In genomic region chr12:49776413-49776812, GRCh38 we compare ENCODE assay signal across 9 cellular contexts. TPM values are rescaled to one million over a fixed set of nuclear protein-coding genes. Genes with fewer than 3 reads are reported as not detected.
DNase-seq lines count a peak whose midpoint lies in the region; ATAC-seq and TF ChIP-seq lines count a peak whose summit lies in the region.
"Had no signal": no experiment of that assay in that cellular context is flagged by ENCODE, and none has a peak within 500 bp of the region (broad histone marks: within the 10 kb centered on the region; RNA-seq: fewer than 3 reads in every experiment).

No MANE protein-coding gene starts in this region.

- H3K9me3 ChIP-seq in DND-41 (ENCODE audit: insufficient read depth, low read length, severe bottlenecking) (no peaks in the 10 kb centered on the region), esophagus squamous epithelium (no peaks in the 10 kb centered on the region)

- H3K27ac ChIP-seq in DND-41 (ENCODE audit: low read length) (no peak overlapping the region), esophagus squamous epithelium (no peak overlapping the region)

- peak; percentile 83 for ATAC-seq in DND-41 (ENCODE audit: insufficient read depth, low read depth)
- ATAC-seq in HG03432 (IDR thresholded peaks at IDR 0.05; ENCODE audit: unreplicated experiment): peak; percentile 51
- peak; percentile 65 to 83 (median 83) for ATAC-seq in natural killer cell
- no peak for ATAC-seq in GM21526 (IDR thresholded peaks at IDR 0.05; ENCODE audit: low FRiP score, unreplicated experiment)

- no peaks in the 10 kb centered on the region for H3K9me3 Mint-ChIP-seq in natural killer cell
- H3K9me3 Mint-ChIP-seq: central memory CD8-positive, alpha-beta T cell had no signal

- H3K36me3 Mint-ChIP-seq in natural killer cell: no peaks in the 10 kb centered on the region

- H3K36me3 ChIP-seq in DND-41 (ENCODE audit: insufficient read depth, low read length): no peaks in the 10 kb centered on the region
- no peaks in the 10 kb centered on the region for H3K36me3 ChIP-seq in esophagus squamous epithelium

- intact Hi-C loops in esophagus squamous epithelium (cut with DNase I): loop anchor here (5.0 kb wide), 2 partner anchors 61 to 286 kb away; no protein-coding TSS in a partner anchor
- intact Hi-C loops in natural killer cell (cut with micrococcal nuclease): loop anchor here (1.0 kb wide), 1 partner anchor 63 kb away; no protein-coding TSS in a partner anchor

- H3K4me1 Mint-ChIP-seq in natural killer cell: peaks cover 19 to 22% of the 10 kb centered on the region in 2 donors

- peaks cover 3% of the 10 kb centered on the region; the same call in 1 of the 2 replicates for H3K4me1 ChIP-seq in DND-41 (ENCODE audit: insufficient read depth, low read length)
- H3K4me1 ChIP-seq in esophagus squamous epithelium: peaks cover 0 to 22% (median 12%) of the 10 kb centered on the region in 3 donors

- no peak overlapping the region for H3K27ac Mint-ChIP-seq in natural killer cell

- DNase-seq in DND-41 (peak; percentile 50), NOMO-1 treated with dmso at 0.1 percent for 144 hours (lab: John Stamatoyannopoulos, UW; ENCODE audit: unreplicated experiment) (peak; percentile 54), activated T-cell treated with anti-CD3 and anti-CD28 coated beads for 4 hours (peak; percentile 4), esophagus squamous epithelium (lab: John Stamatoyannopoulos, UW) (no peak), natural killer cell (peak; percentile 35), superior temporal gyrus (ENCODE audit: extremely low spot score) (peak; percentile 87)

- TF ChIP-seq POLR2A in esophagus squamous epithelium (IDR thresholded peaks at IDR 0.05): no peak

- peaks cover 14 to 17% of the 10 kb centered on the region in 2 donors for H3K27me3 Mint-ChIP-seq in natural killer cell (ENCODE audit: low read depth in 2 of 2)

- no peak overlapping the region for H2AFZ ChIP-seq in DND-41 (ENCODE audit: low read depth, low read length)

- no peaks in the 10 kb centered on the region for H4K20me1 ChIP-seq in DND-41 (ENCODE audit: insufficient read depth, low read length)

- H3K4me3 ChIP-seq in DND-41 (ENCODE audit: low read depth in 1 of 2, low read length in 2 of 2) (no peak overlapping the region), esophagus squamous epithelium (no peak overlapping the region)

- H3K79me2 ChIP-seq in DND-41 (ENCODE audit: insufficient read depth, low read length): no peaks in the 10 kb centered on the region

- TF ChIP-seq CTCF in DND-41 (IDR thresholded peaks at IDR 0.05; ENCODE audit: borderline replicate concordance, extremely low read depth, low read length, poor library complexity, severe bottlenecking) (peak; percentile 72), esophagus squamous epithelium (IDR thresholded peaks at IDR 0.05) (peak; percentile 46 to 87 (median 84)), natural killer cell (IDR thresholded peaks at IDR 0.05) (peak; percentile 44)

- H3K9ac ChIP-seq in DND-41 (ENCODE audit: low read depth, low read length): no peak overlapping the region

- 6 to 8% methylated on average over 7 of the region's 7 CpGs for WGBS in esophagus squamous epithelium, 2 donors

- no peak overlapping the region for H3K4me2 ChIP-seq in DND-41 (ENCODE audit: insufficient read depth, low read length)

- H3K27me3 ChIP-seq in DND-41 (ENCODE audit: insufficient read depth, low read length, poor library complexity): peaks cover 4% of the 10 kb centered on the region
- no peaks in the 10 kb centered on the region for H3K27me3 ChIP-seq in esophagus squamous epithelium

- H3K4me3 Mint-ChIP-seq in natural killer cell: no peak overlapping the region
- H3K4me3 Mint-ChIP-seq: central memory CD8-positive, alpha-beta T cell had no signal

RNA-seq across cellular contexts. Expression of gene TMBIM6, which starts 35.1 kb away (rescaled TPM):
- total RNA-seq in esophagus squamous epithelium (100 to 1,000 TPM; 307 to 444 (median 343) TPM), natural killer cell (100 to 1,000 TPM; 326 to 375 (median 366) TPM)

RNA-seq across cellular contexts. Expression of gene NCKAP5L, which starts 51.8 kb away (rescaled TPM):
- total RNA-seq in esophagus squamous epithelium (10 to 100 TPM in 1 of 4 donors, 1 to 10 TPM in 3; 3.2 to 10.5 (median 8.0) TPM), natural killer cell (10 to 100 TPM; 16.7 to 19.3 (median 16.8) TPM)
